Comparison of ENCODE assay signal across 9 cellular contexts in the genomic region with DNA sequence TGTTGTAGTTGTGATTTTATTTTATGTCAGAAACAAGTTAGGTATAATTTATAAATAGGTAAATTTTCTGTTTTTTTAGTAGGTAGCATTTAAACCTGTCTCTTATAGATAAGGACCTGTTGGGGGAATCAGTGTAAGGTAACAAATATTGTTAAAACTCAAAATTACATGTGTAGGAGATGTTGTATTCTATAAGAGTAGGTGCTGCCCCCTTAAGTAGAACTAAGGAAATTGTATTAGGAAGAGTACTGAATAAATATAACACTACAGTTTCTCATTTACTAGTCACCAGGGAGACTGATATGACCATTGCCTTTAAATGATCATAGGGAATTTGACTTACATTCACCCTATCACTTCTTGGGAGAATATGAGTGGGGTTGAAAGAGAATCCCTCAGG. TPM values are rescaled to one million over a fixed set of nuclear protein-coding genes. Genes with fewer than 3 reads are reported as not detected.
DNase-seq lines count a peak whose midpoint lies in the region; ATAC-seq and TF ChIP-seq lines count a peak whose summit lies in the region.
"Had no signal": no experiment of that assay in that cellular context is flagged by ENCODE, and none has a peak within 500 bp of the region (broad histone marks: within the 10 kb centered on the region; RNA-seq: fewer than 3 reads in every experiment).

No MANE protein-coding gene starts in this region.

- CTCF ChIA-PET in Calu3 (lab: Charles Lee) = interaction anchor here (0.8 kb wide), 1 partner anchor 51 kb away, joined by 3 read pairs; no protein-coding TSS in a partner anchor
- CTCF ChIA-PET in activated CD8-positive, alpha-beta T cell treated with anti-CD3 and anti-CD28 coated beads, Interleukin-2, amount 10 ng/mL, durations not matched to agents 7 days and 5 days (lab: Charles Lee) = interaction anchor here (1.3 to 2.1 kb wide), 2 partner anchors 29 to 74 kb away, joined by 4 to 8 read pairs; no protein-coding TSS in a partner anchor

- no peak for TF ChIP-seq EP300 in stomach (IDR thresholded peaks at IDR 0.05)

- peaks cover 47% of the 10 kb centered on the region for H3K36me3 ChIP-seq in lower lobe of right lung
- H3K36me3 ChIP-seq in stomach = peaks cover 0 to 63% (median 45%) of the 10 kb centered on the region in 4 donors

- H3K9me3 Mint-ChIP-seq in Calu3 (ENCODE audit: low read depth, unreplicated experiment) = no peaks in the 10 kb centered on the region
- H3K9me3 Mint-ChIP-seq in activated CD8-positive, alpha-beta T cell treated with anti-CD3 and anti-CD28 coated beads, Interleukin-2, amount 10 ng/mL, durations not matched to agents 7 days and 5 days (ENCODE audit: insufficient read depth) = no peaks in the 10 kb centered on the region

- no TSS peak for BruUV-seq in Calu3 (replicated peaks; lab: Mats Ljungman, UMichigan)

- H3K4me1 ChIP-seq in lower lobe of right lung = no peaks in the 10 kb centered on the region
- no peaks in the 10 kb centered on the region for H3K4me1 ChIP-seq in stomach

- H3K9me3 ChIP-seq in lower lobe of right lung (no peaks in the 10 kb centered on the region), stomach (no peaks in the 10 kb centered on the region)

- H3K27ac Mint-ChIP-seq in Calu3 (ENCODE audit: unreplicated experiment) = no peak overlapping the region
- H3K27ac Mint-ChIP-seq in activated CD8-positive, alpha-beta T cell treated with anti-CD3 and anti-CD28 coated beads, Interleukin-2, amount 10 ng/mL, durations not matched to agents 7 days and 5 days = no peak overlapping the region

- TF ChIP-seq POLR2A in stomach (IDR thresholded peaks at IDR 0.05) = no peak

- intact Hi-C loops in Calu3 (cut with micrococcal nuclease; ENCODE audit: unreplicated experiment) (loop anchor here (1.0 kb wide), 2 partner anchors 51 to 75 kb away; no protein-coding TSS in a partner anchor), lower lobe of right lung (cut with DNase I) (no loop called here), stomach (cut with DNase I; ENCODE audit: low total_unique reads) (loop anchor here (5.0 kb wide), 1 partner anchor 76 kb away; no protein-coding TSS in a partner anchor)

- H3K4me3 Mint-ChIP-seq in Calu3 (ENCODE audit: low read depth, unreplicated experiment) = no peak overlapping the region
- no peak overlapping the region for H3K4me3 Mint-ChIP-seq in activated CD8-positive, alpha-beta T cell treated with anti-CD3 and anti-CD28 coated beads, Interleukin-2, amount 10 ng/mL, durations not matched to agents 7 days and 5 days

- H3K27me3 ChIP-seq in lower lobe of right lung (ENCODE audit: low read depth) (no peaks in the 10 kb centered on the region), stomach (no peaks in the 10 kb centered on the region)

- H3K4me1 Mint-ChIP-seq in Calu3 (ENCODE audit: low read depth, unreplicated experiment) = no peaks in the 10 kb centered on the region
- peaks cover 8% of the 10 kb centered on the region for H3K4me1 Mint-ChIP-seq in activated CD8-positive, alpha-beta T cell treated with anti-CD3 and anti-CD28 coated beads, Interleukin-2, amount 10 ng/mL, durations not matched to agents 7 days and 5 days (ENCODE audit: low read depth)

- H3K4me3 ChIP-seq in lower lobe of right lung (no peak overlapping the region), stomach (no peak overlapping the region)

- ATAC-seq in HG02870 (IDR thresholded peaks at IDR 0.05; ENCODE audit: unreplicated experiment) = peak; percentile 41
- ATAC-seq in activated CD8-positive, alpha-beta T cell treated with anti-CD3 and anti-CD28 coated beads, Interleukin-2, amount 10 ng/mL, durations not matched to agents 7 days and 5 days = peak; percentile 53
- ATAC-seq in lower lobe of right lung = peak in 1 of 2 donors; percentile 47
- no peak for ATAC-seq in GM21526 (IDR thresholded peaks at IDR 0.05; ENCODE audit: low FRiP score, unreplicated experiment)
- no peak for ATAC-seq in HG03097 (IDR thresholded peaks at IDR 0.05; ENCODE audit: low FRiP score, unreplicated experiment)
- no peak for ATAC-seq in GM21367 (IDR thresholded peaks at IDR 0.05; ENCODE audit: unreplicated experiment)
- ATAC-seq: activated CD4-positive, CD25-positive, alpha-beta regulatory T cell treated with anti-CD3 and anti-CD28 coated beads, Interleukin-2, amount 50 U/mL, for 24 hours had no signal

- H3K36me3 Mint-ChIP-seq in Calu3 (ENCODE audit: insufficient read depth, unreplicated experiment) = peaks cover 39% of the 10 kb centered on the region
- peaks cover 13% of the 10 kb centered on the region for H3K36me3 Mint-ChIP-seq in activated CD8-positive, alpha-beta T cell treated with anti-CD3 and anti-CD28 coated beads, Interleukin-2, amount 10 ng/mL, durations not matched to agents 7 days and 5 days (ENCODE audit: low read depth)

- TF ChIP-seq CTCF in Calu3 (IDR thresholded peaks at IDR 0.05; ENCODE audit: unreplicated experiment) (peak; percentile 15), lower lobe of right lung (IDR thresholded peaks at IDR 0.05) (peak; percentile 29), stomach (IDR thresholded peaks at IDR 0.05) (peak in 2 of 7 experiments; percentile 24 to 30)

- POLR2A ChIA-PET in activated CD8-positive, alpha-beta T cell treated with anti-CD3 and anti-CD28 coated beads, Interleukin-2, amount 10 ng/mL, durations not matched to agents 7 days and 5 days (lab: Charles Lee) = no interaction called here

- H3K27ac ChIP-seq in lower lobe of right lung = no peak overlapping the region
- H3K27ac ChIP-seq in stomach = no peak overlapping the region

- no peaks in the 10 kb centered on the region for H3K27me3 Mint-ChIP-seq in Calu3 (ENCODE audit: unreplicated experiment)
- no peaks in the 10 kb centered on the region for H3K27me3 Mint-ChIP-seq in activated CD8-positive, alpha-beta T cell treated with anti-CD3 and anti-CD28 coated beads, Interleukin-2, amount 10 ng/mL, durations not matched to agents 7 days and 5 days (ENCODE audit: low read depth)

- DNase-seq in Calu3 = no peak
- no peak for DNase-seq in activated CD8-positive, alpha-beta T cell treated with anti-CD3 and anti-CD28 coated beads, Interleukin-2, amount 10 ng/mL, durations not matched to agents 7 days and 5 days
- DNase-seq in lower lobe of right lung = no peak
- no peak for DNase-seq in stomach

RNA-seq across cellular contexts. Expression of a gene that starts 31.2 kb away (rescaled TPM):
- total RNA-seq in Calu3 (2022) = 107 and 114 TPM in 2 replicates
- total RNA-seq in activated CD8-positive, alpha-beta T cell treated with anti-CD3 and anti-CD28 coated beads, Interleukin-2, amount 10 ng/mL, durations not matched to agents 7 days and 5 days = 10 to 100 TPM; 39.6 to 46.0 TPM
- total RNA-seq in lower lobe of right lung = 91.5 TPM
- 100 to 1,000 TPM in 3 of 5 donors, 10 to 100 TPM in 2; 54.7 to 275 (median 133) TPM for total RNA-seq in stomach
- 10 to 100 TPM; 13.1 to 29.6 (median 18.3) TPM for polyA plus RNA-seq in stomach

Comparison
In these comparisons a context has a peak if more than half of its experiments do, and no peak if none do; other contexts are left out.
1. ATAC-seq: peak in HG02870 (single experiment) and activated CD8-positive, alpha-beta T cell treated with anti-CD3 and anti-CD28 coated beads, Interleukin-2, amount 10 ng/mL, durations not matched to agents 7 days and 5 days (single experiment); none in GM21526 (single experiment), HG03097 (single experiment) and GM21367 (single experiment).